ENCODE assay signal across 8 cellular contexts in genomic region chr11:66616379-66617147, GRCh38. TPM values are rescaled to one million over a fixed set of nuclear protein-coding genes. Genes with fewer than 3 reads are reported as not detected.
DNase-seq lines count a peak whose midpoint lies in the region; ATAC-seq and TF ChIP-seq lines count a peak whose summit lies in the region.

TSS of gene RBM14 (plus strand) at chr11:66616630. CDS start at chr11:66616721, 91 bp downstream.

- peak within 1 kb of the TSS; percentile 88 for H3K4me3 ChIP-seq in BE2C (ENCODE audit: low read depth, low read length)
- H3K4me3 ChIP-seq in colonic mucosa = peak within 1 kb of the TSS; percentile 61

- H3K27ac ChIP-seq in colonic mucosa (peak within 1 kb of the TSS; percentile 88), layer of hippocampus (ENCODE audit: low read depth, low read length) (peak within 1 kb of the TSS; percentile 97)

- intact Hi-C loops in colonic mucosa (cut with DNase I) = no loop called here

- no peaks in the 10 kb centered on the region for H3K4me1 ChIP-seq in BE2C
- peaks cover 16% of the 10 kb centered on the region for H3K4me1 ChIP-seq in colonic mucosa

- H3K27me3 ChIP-seq in BE2C (no peaks in the 10 kb centered on the region), colonic mucosa (no peaks in the 10 kb centered on the region), layer of hippocampus (ENCODE audit: control insufficient read depth, insufficient read depth, low read length) (no peaks in the 10 kb centered on the region)

- peak within 1 kb of the TSS; percentile 98 to 99 for H3K9ac ChIP-seq in colonic mucosa (ENCODE audit: low read depth in 2 of 2, low read length in 2 of 2)

- H3K9me3 ChIP-seq in BE2C (no peaks in the 10 kb centered on the region), colonic mucosa (no peaks in the 10 kb centered on the region)

- TF ChIP-seq CTCF in BE2C (IDR thresholded peaks at IDR 0.05; ENCODE audit: low read depth, low read length) (no peak), colonic mucosa (IDR thresholded peaks at IDR 0.05) (no peak)

- DNase-seq in BE2C (peak; percentile 100), GM19240 (ENCODE audit: insufficient read length, low spot score) (peak; percentile 95), NCI-H526 (lab: John Stamatoyannopoulos, UW) (peak; percentile 99 to 100), colonic mucosa (peak; percentile 99)
- peak; percentile 99 for DNase-seq in activated CD4-positive, alpha-beta T cell treated with anti-CD3 and anti-CD28 coated beads for 48 hours
- peak; percentile 94 to 96 for DNase-seq in stimulated activated CD4-positive, alpha-beta T cell treated with anti-CD3 and anti-CD28 coated beads, Interleukin-1b, Interleukin-23, amount 100 ng/mL, for 4 hours (ENCODE audit: low read depth in 2 of 2)

- peaks cover 35% of the 10 kb centered on the region for H3K36me3 ChIP-seq in BE2C
- no peaks in the 10 kb centered on the region for H3K36me3 ChIP-seq in colonic mucosa

- ATAC-seq in HG03460 (IDR thresholded peaks at IDR 0.05; ENCODE audit: unreplicated experiment) = peak; percentile 88

RNA-seq across cellular contexts. Expression of gene RBM14, which starts in this region (rescaled TPM):
- 77.7 TPM for polyA plus RNA-seq in BE2C (2012; ENCODE audit: insufficient read depth, insufficient read length, low read depth)
- 100 to 1,000 TPM in 1 of 2 donors, 10 to 100 TPM in 1; 36.4 to 110 TPM for total RNA-seq in colonic mucosa

Comparison
In these comparisons a context has a peak if more than half of its experiments do, and no peak if none do; other contexts are left out.
1. Peak in every context shown above with its lines: DNase-seq, ATAC-seq, H3K4me3 ChIP-seq and H3K27ac ChIP-seq.